8 cellular contexts compared by ENCODE assay signal in the genomic region with DNA sequence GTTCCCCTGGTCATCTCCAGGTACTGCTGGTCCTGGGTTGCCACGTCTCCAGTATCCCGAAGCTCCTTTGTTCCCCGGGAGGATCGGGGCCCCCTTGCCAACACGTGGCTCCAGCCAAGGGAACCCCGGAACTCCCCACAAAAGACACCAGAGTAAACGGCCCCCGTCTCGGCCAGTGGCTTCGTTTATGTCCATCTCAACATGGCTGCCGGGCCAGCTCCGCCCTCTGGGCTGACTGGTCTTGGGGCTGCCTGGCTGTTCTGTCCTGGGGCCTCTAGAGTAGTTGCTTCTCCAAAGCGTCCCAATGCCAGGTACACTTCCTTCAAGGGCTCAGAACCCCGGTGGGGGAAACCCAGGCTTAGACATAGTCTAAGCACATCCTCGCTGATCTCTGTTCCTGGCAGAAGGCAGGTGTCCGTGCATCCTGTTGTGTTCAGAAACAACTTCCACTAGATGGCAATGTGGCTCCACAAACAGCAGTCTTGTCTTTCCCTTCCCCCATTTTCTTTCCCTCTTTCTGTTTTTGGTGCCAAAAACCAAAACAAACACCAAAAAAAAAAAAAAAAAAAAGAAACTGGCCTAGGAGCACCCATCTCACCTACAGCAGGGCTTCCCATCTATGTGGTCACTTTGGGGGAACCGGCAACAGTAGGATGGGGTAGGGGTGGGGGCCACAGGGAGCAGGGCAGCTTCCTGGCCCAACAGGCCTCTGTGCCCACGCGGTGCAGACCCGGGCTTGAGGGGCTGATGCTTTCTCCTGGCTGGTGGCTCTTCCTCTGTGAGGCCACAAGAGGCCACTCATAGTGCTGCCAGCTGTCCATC. TPM values are rescaled to one million over a fixed set of nuclear protein-coding genes. Genes with fewer than 3 reads are reported as not detected.
DNase-seq lines count a peak whose midpoint lies in the region; ATAC-seq and TF ChIP-seq lines count a peak whose summit lies in the region.

No MANE protein-coding gene starts in this region.

- DNase-seq in Caco-2 = peak; percentile 44 to 69
- peak; percentile 54 for DNase-seq in HuH-7 (ENCODE audit: low spot score)
- peak; percentile 16 for DNase-seq in activated T-cell treated with anti-CD3 and anti-CD28 coated beads for 48 hours (ENCODE audit: low read depth)
- peak; percentile 83 for DNase-seq in fibroblast of pulmonary artery (ENCODE audit: low read depth)
- peak; percentile 36 for DNase-seq in omental fat pad (ENCODE audit: low spot score)
- DNase-seq in ureter (ENCODE audit: low spot score) = peak; percentile 89
- no peak for DNase-seq in SHP77 (lab: John Stamatoyannopoulos, UW)

- H3K9me3 ChIP-seq in Caco-2 = no peaks in the 10 kb centered on the region

- peak; percentile 36 to 45 for TF ChIP-seq CTCF in Caco-2 (IDR thresholded peaks at IDR 0.05; ENCODE audit: insufficient read depth in 1 of 2, low read depth in 1 of 2, low read length in 1 of 2, severe bottlenecking in 1 of 2, unreplicated experiment in 1 of 2)
- peak; percentile 55 for TF ChIP-seq CTCF in fibroblast of pulmonary artery (IDR thresholded peaks at IDR 0.05; ENCODE audit: low read length, missing control alignments)
- no peak for TF ChIP-seq CTCF in omental fat pad (IDR thresholded peaks at IDR 0.05)

- CTCF ChIA-PET in Caco-2 (lab: Charles Lee) = interaction anchor here (2.2 kb wide), 1 partner anchor 214 kb away, joined by 8 read pairs; no protein-coding TSS in a partner anchor

- no peaks in the 10 kb centered on the region for H3K4me1 ChIP-seq in Caco-2

- H3K4me3 ChIP-seq in Caco-2 (ENCODE audit: low read depth, low read length) = no peak overlapping the region
- no peak overlapping the region for H3K4me3 ChIP-seq in fibroblast of pulmonary artery (replicated peaks; ENCODE audit: low read depth, low read length)

- no peaks in the 10 kb centered on the region for H3K36me3 Mint-ChIP-seq in Caco-2 (ENCODE audit: insufficient read depth, unreplicated experiment)

- no peaks in the 10 kb centered on the region for H3K9me3 Mint-ChIP-seq in Caco-2 (ENCODE audit: unreplicated experiment)

- H3K4me1 Mint-ChIP-seq in Caco-2 (ENCODE audit: low read depth, unreplicated experiment) = peaks cover 9% of the 10 kb centered on the region

- peak; percentile 49 for ATAC-seq in GM21526 (IDR thresholded peaks at IDR 0.05; ENCODE audit: low FRiP score, unreplicated experiment)
- peak; percentile 50 for ATAC-seq in omental fat pad (ENCODE audit: low FRiP score)

- intact Hi-C loops in Caco-2 (cut with micrococcal nuclease; ENCODE audit: unreplicated experiment) = no loop called here

- POLR2A ChIA-PET in Caco-2 (lab: Charles Lee) = no interaction called here

- no peak overlapping the region for H3K4me3 Mint-ChIP-seq in Caco-2 (ENCODE audit: unreplicated experiment)

- H3K36me3 ChIP-seq in Caco-2 (ENCODE audit: control insufficient read depth, insufficient read depth, low read length) = no peaks in the 10 kb centered on the region

- H3K27me3 Mint-ChIP-seq in Caco-2 (ENCODE audit: insufficient read depth, unreplicated experiment) = no peaks in the 10 kb centered on the region

- H3K27ac Mint-ChIP-seq in Caco-2 (ENCODE audit: unreplicated experiment) = no peak overlapping the region

- no TSS peak for BruUV-seq in Caco-2 (replicated peaks; lab: Mats Ljungman, UMichigan)

- no peaks in the 10 kb centered on the region for H3K27me3 ChIP-seq in Caco-2 (replicated peaks; ENCODE audit: control insufficient read depth, insufficient read depth, low read length)

RNA-seq across cellular contexts. Expression of a gene that starts 35.3 kb away (rescaled TPM):
- total RNA-seq in Caco-2 (2022) (27.9 and 29.4 TPM in 2 replicates), omental fat pad (10 to 100 TPM in 2 of 4 donors, 1 to 10 TPM in 2; 7.7 to 12.6 (median 9.4) TPM), ureter (79.3 TPM)

Comparison
In these comparisons a context has a peak if more than half of its experiments do, and no peak if none do; other contexts are left out.
1. DNase-seq: peak in Caco-2 (2 of 2), HuH-7 (single experiment), activated T-cell treated with anti-CD3 and anti-CD28 coated beads for 48 hours (single experiment), fibroblast of pulmonary artery (single experiment), omental fat pad (single experiment) and ureter (single experiment); none in SHP77 (0 of 2).
2. CTCF ChIP-seq: peak in Caco-2 (2 of 2) and fibroblast of pulmonary artery (single experiment); none in omental fat pad (0 of 3).